29 cellular contexts compared by ENCODE assay signal in genomic region chr12:7134371-7135166, GRCh38. TPM values are rescaled to one million over a fixed set of nuclear protein-coding genes. Genes with fewer than 3 reads are reported as not detected.
DNase-seq lines count a peak whose midpoint lies in the region; ATAC-seq, FAIRE-seq and TF ChIP-seq lines count a peak whose summit lies in the region.
"Had no signal": no experiment of that assay in that cellular context is flagged by ENCODE, and none has a peak within 500 bp of the region (broad histone marks: within the 10 kb centered on the region; RNA-seq: fewer than 3 reads in every experiment).

No MANE protein-coding gene starts in this region.

- POLR2A ChIA-PET in HepG2 (lab: Yijun Ruan, JAX), result no interaction called here

- no peak overlapping the region for H3K4me3 ChIP-seq in HepG2 (replicated peaks in 1 of 3; ENCODE audit: insufficient read depth in 1 of 3, low read depth in 2 of 3, low read length in 3 of 3)
- H3K4me3 ChIP-seq in right lobe of liver, result no peak overlapping the region
- no peak overlapping the region for H3K4me3 ChIP-seq in upper lobe of right lung
- H3K4me3 ChIP-seq: GM23248, MG63 had no signal

- TF ChIP-seq RAD21 in HepG2 (CRISPR knock-in tag; IDR thresholded peaks at IDR 0.05), result no peak

- H3K4me1 ChIP-seq in HepG2 (ENCODE audit: insufficient read depth, low read length) (peaks cover 16% of the 10 kb centered on the region), right lobe of liver (peaks cover 0 to 9% (median 0%) of the 10 kb centered on the region in 4 donors), upper lobe of right lung (peaks cover 10% of the 10 kb centered on the region)

- H3K36me3 Mint-ChIP-seq in activated T-helper 1 cell treated with anti-CD3 and anti-CD28 coated beads, Interleukin-12 subunit alpha, Interleukin-12 subunit beta, Interleukin-2, Interleukin-4 antibody, amounts not matched to agents 30 ng/mL and 10 ng/mL and 1 ng/mL, durations not matched to agents 14 hours and 24 hours and 36 hours (ENCODE audit: low read depth), result peaks cover 52% of the 10 kb centered on the region
- peaks cover 45% of the 10 kb centered on the region for H3K36me3 Mint-ChIP-seq in glutamatergic neuron (ENCODE audit: unreplicated experiment)

- H2AFZ ChIP-seq in HepG2 (ENCODE audit: low read length), result no peak overlapping the region
- H2AFZ ChIP-seq: GM23248 had no signal

- no peaks in the 10 kb centered on the region for H3K9me3 Mint-ChIP-seq in activated T-helper 1 cell treated with anti-CD3 and anti-CD28 coated beads, Interleukin-12 subunit alpha, Interleukin-12 subunit beta, Interleukin-2, Interleukin-4 antibody, amounts not matched to agents 30 ng/mL and 10 ng/mL and 1 ng/mL, durations not matched to agents 14 hours and 24 hours and 36 hours
- H3K9me3 Mint-ChIP-seq in glutamatergic neuron (ENCODE audit: unreplicated experiment), result peaks cover 13% of the 10 kb centered on the region
- H3K9me3 Mint-ChIP-seq: H9, HFFc6 had no signal

- no TSS peak for BruUV-seq in HepG2 (replicated peaks; lab: Mats Ljungman, UMichigan)

- H3K27me3 ChIP-seq in HepG2 (ENCODE audit: control insufficient read depth in 1 of 2, insufficient read depth in 2 of 2, low read length in 2 of 2) (no peaks in the 10 kb centered on the region), right lobe of liver (no peaks in the 10 kb centered on the region), upper lobe of right lung (no peaks in the 10 kb centered on the region)

- no peak overlapping the region for H3K4me3 Mint-ChIP-seq in activated T-helper 1 cell treated with anti-CD3 and anti-CD28 coated beads, Interleukin-12 subunit alpha, Interleukin-12 subunit beta, Interleukin-2, Interleukin-4 antibody, amounts not matched to agents 30 ng/mL and 10 ng/mL and 1 ng/mL, durations not matched to agents 14 hours and 24 hours and 36 hours
- H3K4me3 Mint-ChIP-seq in glutamatergic neuron (ENCODE audit: unreplicated experiment), result peak overlapping the region; percentile 25
- H3K4me3 Mint-ChIP-seq: H9, HFFc6 had no signal

- ATAC-seq in HepG2 (no peak), right lobe of liver (no peak), upper lobe of right lung (peak; percentile 20), left ventricle myocardium superior (no peak)
- ATAC-seq: PC-3 had no signal

- FAIRE-seq in HepG2 (lab: Jason Lieb, UNC), result no peak
- FAIRE-seq: GM12891 had no signal

- WGBS in HepG2 (ENCODE audit: low lambda C conversion rate), result 95% methylated on average over 9 of the region's 12 CpGs
- 89% methylated on average over 3 of the region's 12 CpGs for WGBS in right lobe of liver (ENCODE audit: insufficient coverage, low coverage, low lambda C conversion rate, missing lambda C conversion rate)

- no peaks in the 10 kb centered on the region for H3K27me3 Mint-ChIP-seq in activated T-helper 1 cell treated with anti-CD3 and anti-CD28 coated beads, Interleukin-12 subunit alpha, Interleukin-12 subunit beta, Interleukin-2, Interleukin-4 antibody, amounts not matched to agents 30 ng/mL and 10 ng/mL and 1 ng/mL, durations not matched to agents 14 hours and 24 hours and 36 hours (ENCODE audit: insufficient read depth)
- H3K27me3 Mint-ChIP-seq in glutamatergic neuron (ENCODE audit: unreplicated experiment), result peaks cover 21% of the 10 kb centered on the region

- H3K79me2 ChIP-seq in HepG2 (ENCODE audit: insufficient read depth, low read length), result peaks cover 16% of the 10 kb centered on the region

- H3K9me3 ChIP-seq in HepG2 (ENCODE audit: low read length), result no peaks in the 10 kb centered on the region
- no peaks in the 10 kb centered on the region for H3K9me3 ChIP-seq in right lobe of liver
- no peaks in the 10 kb centered on the region for H3K9me3 ChIP-seq in upper lobe of right lung
- H3K9me3 ChIP-seq: Caco-2, MG63, SK-N-SH had no signal

- H3K4me1 Mint-ChIP-seq in activated T-helper 1 cell treated with anti-CD3 and anti-CD28 coated beads, Interleukin-12 subunit alpha, Interleukin-12 subunit beta, Interleukin-2, Interleukin-4 antibody, amounts not matched to agents 30 ng/mL and 10 ng/mL and 1 ng/mL, durations not matched to agents 14 hours and 24 hours and 36 hours (ENCODE audit: low read depth), result peaks cover 33% of the 10 kb centered on the region
- H3K4me1 Mint-ChIP-seq in glutamatergic neuron (ENCODE audit: low read depth, unreplicated experiment), result peaks cover 10% of the 10 kb centered on the region

- in situ Hi-C loops in HepG2 (cut with HindIII; ENCODE audit: extremely low pct_ligation_motif_present, low pct_unique_long_range_greater_than_20kb), result loop anchor here (5.0 kb wide), 1 partner anchor 53 kb away; the partner anchor contains the start of gene PEX5

- peaks cover 12% of the 10 kb centered on the region for H4K20me1 ChIP-seq in HepG2 (ENCODE audit: insufficient read depth, low read length)

- intact Hi-C loops in HepG2 (cut with micrococcal nuclease; ENCODE audit: unreplicated experiment), result no loop called here
- intact Hi-C loops in right lobe of liver (cut with DNase I), result no loop called here
- intact Hi-C loops in activated T-helper 1 cell treated with anti-CD3 and anti-CD28 coated beads, Interleukin-12 subunit alpha, Interleukin-12 subunit beta, Interleukin-2, Interleukin-4 antibody, amounts not matched to agents 30 ng/mL and 10 ng/mL and 1 ng/mL, durations not matched to agents 14 hours and 24 hours and 36 hours (cut with micrococcal nuclease), result loop anchor here (5.0 kb wide), 1 partner anchor 642 kb away; the partner anchor contains the start of genes MRPL51 and NCAPD2
- intact Hi-C loops in upper lobe of right lung (cut with DNase I), result no loop called here
- intact Hi-C loops in left ventricle myocardium superior (cut with micrococcal nuclease), result no loop called here

- CTCF ChIA-PET in HepG2 (lab: Yijun Ruan, JAX; ENCODE audit: low intra/inter-chr PET ratio, low total read pairs), result no interaction called here

- H3K9ac ChIP-seq in HepG2 (ENCODE audit: insufficient read depth, low read depth, low read length), result no peak overlapping the region
- H3K9ac ChIP-seq: GM23248, SK-N-SH had no signal

- TF ChIP-seq CTCF in HepG2 (CRISPR knock-in tag; IDR thresholded peaks at IDR 0.05), result no peak
- TF ChIP-seq CTCF in right lobe of liver (IDR thresholded peaks at IDR 0.05), result no peak
- TF ChIP-seq CTCF in glutamatergic neuron (IDR thresholded peaks at IDR 0.05; ENCODE audit: partially characterized antibody, unreplicated experiment), result no peak
- no peak for TF ChIP-seq CTCF in upper lobe of right lung (IDR thresholded peaks at IDR 0.05)

- TF ChIP-seq EP300 in HepG2 (IDR thresholded peaks at IDR 0.05; ENCODE audit: low read depth in 2 of 2, low read length in 2 of 2) (no peak), HepG2 (CRISPR knock-in tag; IDR thresholded peaks at IDR 0.05; ENCODE audit: borderline replicate concordance) (no peak)

- no peak overlapping the region for H3K4me2 ChIP-seq in HepG2 (ENCODE audit: low read depth, low read length)
- H3K4me2 ChIP-seq: SK-N-SH had no signal

- H3K27ac Mint-ChIP-seq in activated T-helper 1 cell treated with anti-CD3 and anti-CD28 coated beads, Interleukin-12 subunit alpha, Interleukin-12 subunit beta, Interleukin-2, Interleukin-4 antibody, amounts not matched to agents 30 ng/mL and 10 ng/mL and 1 ng/mL, durations not matched to agents 14 hours and 24 hours and 36 hours, result peak overlapping the region; percentile 15
- H3K27ac Mint-ChIP-seq in glutamatergic neuron (ENCODE audit: unreplicated experiment), result no peak overlapping the region
- H3K27ac Mint-ChIP-seq: HFFc6 had no signal

- TF ChIP-seq POLR2A in HepG2 (IDR thresholded peaks at IDR 0.05; ENCODE audit: insufficient read depth in 1 of 2, low read depth in 2 of 2, low read length in 2 of 2), result no peak
- TF ChIP-seq POLR2A in right lobe of liver (IDR thresholded peaks at IDR 0.05), result no peak

- H3K27ac ChIP-seq in HepG2 (ENCODE audit: extremely low read length, insufficient read depth, low read length) (no peak overlapping the region), right lobe of liver (no peak overlapping the region), upper lobe of right lung (no peak overlapping the region)
- H3K27ac ChIP-seq: GM23248 had no signal

- H3K36me3 ChIP-seq in HepG2 (replicated peaks in 1 of 2; ENCODE audit: control insufficient read depth in 1 of 2, insufficient read depth in 2 of 2, low read length in 2 of 2) (peaks cover 21 to 49% of the 10 kb centered on the region in 2 experiments; a peak in 4 of 5 replicates), right lobe of liver (peaks cover 0 to 54% (median 11%) of the 10 kb centered on the region in 4 donors), upper lobe of right lung (peaks cover 34% of the 10 kb centered on the region)
- H3K36me3 ChIP-seq: MG63 had no signal

- no peak for DNase-seq in HepG2 (ENCODE audit: low spot score)
- no peak for DNase-seq in right lobe of liver
- no peak for DNase-seq in activated T-helper 1 cell treated with anti-CD3 and anti-CD28 coated beads, Interleukin-12 subunit alpha, Interleukin-12 subunit beta, Interleukin-2, Interleukin-4 antibody, amounts not matched to agents 30 ng/mL and 10 ng/mL and 1 ng/mL, durations not matched to agents 14 hours and 24 hours and 36 hours (ENCODE audit: low spot score)
- DNase-seq in glutamatergic neuron, result no peak
- no peak for DNase-seq in upper lobe of right lung
- DNase-seq in anterior cingulate cortex (lab: John Stamatoyannopoulos, UW), result no peak
- DNase-seq in mesenteric fat pad (ENCODE audit: low spot score), result no peak
- DNase-seq in left ventricle myocardium superior, result no peak
- DNase-seq: 8988T, ACHN, Caco-2, GDM1, GM23248, H9, HFFc6, KG1, MG63, NCI-H1105 treated with DMSO at 0.1 percent for 48 hours, NCI-H146, NCI-H1930, NCI-H2107, NCI-H446, NCI-H524 treated with DMSO at 0.1 percent for 48 hours, NCI-H774, PC-3, SK-N-SH had no signal

RNA-seq across cellular contexts. Expression of gene CLSTN3, which starts 4.4 kb away (rescaled TPM):
- total RNA-seq in HepG2 (2016; rRNA removed; fragmentation: Illumina TruSeq; extraction: Trizol) (10.8 and 26.2 TPM in 2 replicates), right lobe of liver (10 to 100 TPM; 38.9 to 55.2 (median 43.1) TPM), glutamatergic neuron (ENCODE audit: unreplicated experiment) (113 TPM), upper lobe of right lung (48.2 TPM), mesenteric fat pad (15.4 TPM), left ventricle myocardium superior (6.4 TPM)
- 2.9 and 3.7 TPM in 2 replicates for total RNA-seq in HepG2 (2016; cell fraction: cytosol; rRNA removed; fragmentation: Illumina TruSeq; extraction: Trizol; ENCODE audit: low read depth)
- 10.0 and 27.0 TPM in 2 replicates for total RNA-seq in HepG2 (2016; cell fraction: insoluble cytoplasmic fraction; rRNA removed; fragmentation: Illumina TruSeq; extraction: Trizol)
- 5.3 TPM in 2 replicates for total RNA-seq in HepG2 (2016; cell fraction: membrane; rRNA removed; fragmentation: Illumina TruSeq; extraction: Trizol)
- total RNA-seq in HepG2 (2016; cell fraction: nucleus; rRNA removed; fragmentation: Illumina TruSeq; extraction: Trizol), result 35.4 and 43.8 TPM in 2 replicates
- polyA plus RNA-seq in HepG2 (2011; rRNA removed), result 94.1 and 118 TPM in 2 replicates
- polyA plus RNA-seq in HepG2 (2011; cell fraction: cytosol; rRNA removed), result 79.5 and 81.3 TPM in 2 replicates
- 155 and 157 TPM in 2 replicates for polyA plus RNA-seq in HepG2 (2011; cell fraction: nucleus; rRNA removed)
- 61.8 and 69.9 TPM in 2 replicates for polyA plus RNA-seq in HepG2 (2012)
- 1.3 and 2.0 TPM in 2 replicates for polyA plus RNA-seq in HepG2 (2016; cell fraction: cytosol; fragmentation: Illumina TruSeq; extraction: Trizol; ENCODE audit: low read depth)
- 9.0 and 11.0 TPM in 2 replicates for polyA plus RNA-seq in HepG2 (2016; cell fraction: insoluble cytoplasmic fraction; fragmentation: Illumina TruSeq; extraction: Trizol; ENCODE audit: low read depth)
- 3.0 and 3.4 TPM in 2 replicates for polyA plus RNA-seq in HepG2 (2016; cell fraction: membrane; fragmentation: Illumina TruSeq; extraction: Trizol; ENCODE audit: low read depth)
- 67.7 and 79.8 TPM in 2 replicates for polyA plus RNA-seq in HepG2 (2016; cell fraction: nucleus; fragmentation: Illumina TruSeq; extraction: Trizol; ENCODE audit: insufficient read depth, low read depth)
- polyA minus RNA-seq in HepG2 (2011; rRNA and poly(A)+ RNA removed; ENCODE audit: low replicate concordance), result 46.9 and 191 TPM in 2 replicates
- 49.9 and 80.8 TPM in 2 replicates for polyA minus RNA-seq in HepG2 (2011; cell fraction: cytosol; rRNA and poly(A)+ RNA removed)
- 47.9 and 63.4 TPM in 2 replicates for polyA minus RNA-seq in HepG2 (2011; cell fraction: nucleus; rRNA and poly(A)+ RNA removed)
- 48.5 and 50.8 TPM in 2 replicates for total RNA-seq in activated T-helper 1 cell treated with anti-CD3 and anti-CD28 coated beads, Interleukin-12 subunit alpha, Interleukin-12 subunit beta, Interleukin-2, Interleukin-4 antibody, amounts not matched to agents 30 ng/mL and 10 ng/mL and 1 ng/mL, durations not matched to agents 14 hours and 24 hours and 36 hours

RNA-seq across cellular contexts. Expression of gene RBP5, which starts 5.9 kb away (rescaled TPM):
- total RNA-seq in HepG2 (2016; rRNA removed; fragmentation: Illumina TruSeq; extraction: Trizol) (19.8 and 21.4 TPM in 2 replicates), right lobe of liver (100 to 1,000 TPM in 3 of 6 experiments, 10 to 100 TPM in 3; 44.1 to 239 (median 98.2) TPM), glutamatergic neuron (ENCODE audit: unreplicated experiment) (1.2 TPM), upper lobe of right lung (7.1 TPM), mesenteric fat pad (1.1 TPM), left ventricle myocardium superior (0.89 TPM)
- 9.8 and 10.8 TPM in 2 replicates for total RNA-seq in HepG2 (2016; cell fraction: cytosol; rRNA removed; fragmentation: Illumina TruSeq; extraction: Trizol; ENCODE audit: low read depth)
- total RNA-seq in HepG2 (2016; cell fraction: insoluble cytoplasmic fraction; rRNA removed; fragmentation: Illumina TruSeq; extraction: Trizol), result 19.4 and 22.0 TPM in 2 replicates
- total RNA-seq in HepG2 (2016; cell fraction: membrane; rRNA removed; fragmentation: Illumina TruSeq; extraction: Trizol), result 10.5 and 10.7 TPM in 2 replicates
- 10.1 and 12.6 TPM in 2 replicates for total RNA-seq in HepG2 (2016; cell fraction: nucleus; rRNA removed; fragmentation: Illumina TruSeq; extraction: Trizol)
- 13.8 and 17.5 TPM in 2 replicates for polyA plus RNA-seq in HepG2 (2011; rRNA removed)
- polyA plus RNA-seq in HepG2 (2011; cell fraction: cytosol; rRNA removed), result 11.8 and 12.1 TPM in 2 replicates
- polyA plus RNA-seq in HepG2 (2011; cell fraction: nucleus; rRNA removed), result 32.8 and 44.7 TPM in 2 replicates
- polyA plus RNA-seq in HepG2 (2012), result 13.0 and 19.0 TPM in 2 replicates
- 11.0 and 15.5 TPM in 2 replicates for polyA plus RNA-seq in HepG2 (2016; cell fraction: cytosol; fragmentation: Illumina TruSeq; extraction: Trizol; ENCODE audit: low read depth)
- polyA plus RNA-seq in HepG2 (2016; cell fraction: insoluble cytoplasmic fraction; fragmentation: Illumina TruSeq; extraction: Trizol; ENCODE audit: low read depth), result 28.5 and 29.8 TPM in 2 replicates
- polyA plus RNA-seq in HepG2 (2016; cell fraction: membrane; fragmentation: Illumina TruSeq; extraction: Trizol; ENCODE audit: low read depth), result 9.1 and 12.4 TPM in 2 replicates
- 23.8 and 24.2 TPM in 2 replicates for polyA plus RNA-seq in HepG2 (2016; cell fraction: nucleus; fragmentation: Illumina TruSeq; extraction: Trizol; ENCODE audit: insufficient read depth, low read depth)
- 17.1 TPM in 1 of 2 replicates, not detected in the other for polyA minus RNA-seq in HepG2 (2011; rRNA and poly(A)+ RNA removed; ENCODE audit: low replicate concordance)
- 5.3 and 5.5 TPM in 2 replicates for polyA minus RNA-seq in HepG2 (2011; cell fraction: cytosol; rRNA and poly(A)+ RNA removed)
- polyA minus RNA-seq in HepG2 (2011; cell fraction: nucleus; rRNA and poly(A)+ RNA removed), result 12.1 and 20.4 TPM in 2 replicates
- total RNA-seq in activated T-helper 1 cell treated with anti-CD3 and anti-CD28 coated beads, Interleukin-12 subunit alpha, Interleukin-12 subunit beta, Interleukin-2, Interleukin-4 antibody, amounts not matched to agents 30 ng/mL and 10 ng/mL and 1 ng/mL, durations not matched to agents 14 hours and 24 hours and 36 hours, result 0.51 TPM in 1 of 2 replicates, not detected in the other
- total RNA-seq: GM23248, HFFc6, HT1080, PC-3 had no signal
- polyA plus RNA-seq: BJ had no signal

RNA-seq across cellular contexts. Expression of gene C1RL, which starts 25.6 kb away (rescaled TPM):
- total RNA-seq in HepG2 (2016; rRNA removed; fragmentation: Illumina TruSeq; extraction: Trizol) (14.2 and 28.9 TPM in 2 replicates), right lobe of liver (100 to 1,000 TPM; 202 to 236 (median 216) TPM), glutamatergic neuron (ENCODE audit: unreplicated experiment) (12.8 TPM), upper lobe of right lung (91.6 TPM), mesenteric fat pad (68.8 TPM), left ventricle myocardium superior (10.9 TPM)
- 4.9 and 5.6 TPM in 2 replicates for total RNA-seq in HepG2 (2016; cell fraction: cytosol; rRNA removed; fragmentation: Illumina TruSeq; extraction: Trizol; ENCODE audit: low read depth)
- 14.6 and 24.7 TPM in 2 replicates for total RNA-seq in HepG2 (2016; cell fraction: insoluble cytoplasmic fraction; rRNA removed; fragmentation: Illumina TruSeq; extraction: Trizol)
- total RNA-seq in HepG2 (2016; cell fraction: membrane; rRNA removed; fragmentation: Illumina TruSeq; extraction: Trizol), result 9.1 and 10.3 TPM in 2 replicates
- total RNA-seq in HepG2 (2016; cell fraction: nucleus; rRNA removed; fragmentation: Illumina TruSeq; extraction: Trizol), result 30.9 and 42.1 TPM in 2 replicates
- polyA plus RNA-seq in HepG2 (2011; rRNA removed), result 53.1 and 73.4 TPM in 2 replicates
- 32.8 and 36.0 TPM in 2 replicates for polyA plus RNA-seq in HepG2 (2011; cell fraction: cytosol; rRNA removed)
- polyA plus RNA-seq in HepG2 (2011; cell fraction: nucleus; rRNA removed), result 60.3 and 87.6 TPM in 2 replicates
- 22.3 and 28.7 TPM in 2 replicates for polyA plus RNA-seq in HepG2 (2012)
- polyA plus RNA-seq in HepG2 (2016; cell fraction: cytosol; fragmentation: Illumina TruSeq; extraction: Trizol; ENCODE audit: low read depth), result 3.0 and 3.5 TPM in 2 replicates
- 14.0 and 14.1 TPM in 2 replicates for polyA plus RNA-seq in HepG2 (2016; cell fraction: insoluble cytoplasmic fraction; fragmentation: Illumina TruSeq; extraction: Trizol; ENCODE audit: low read depth)
- polyA plus RNA-seq in HepG2 (2016; cell fraction: membrane; fragmentation: Illumina TruSeq; extraction: Trizol; ENCODE audit: low read depth), result 5.6 and 7.3 TPM in 2 replicates
- 51.4 and 56.2 TPM in 2 replicates for polyA plus RNA-seq in HepG2 (2016; cell fraction: nucleus; fragmentation: Illumina TruSeq; extraction: Trizol; ENCODE audit: insufficient read depth, low read depth)
- 41.3 and 114 TPM in 2 replicates for polyA minus RNA-seq in HepG2 (2011; rRNA and poly(A)+ RNA removed; ENCODE audit: low replicate concordance)
- polyA minus RNA-seq in HepG2 (2011; cell fraction: cytosol; rRNA and poly(A)+ RNA removed), result 30.1 and 38.2 TPM in 2 replicates
- 34.5 and 39.2 TPM in 2 replicates for polyA minus RNA-seq in HepG2 (2011; cell fraction: nucleus; rRNA and poly(A)+ RNA removed)
- 21.5 and 21.8 TPM in 2 replicates for total RNA-seq in activated T-helper 1 cell treated with anti-CD3 and anti-CD28 coated beads, Interleukin-12 subunit alpha, Interleukin-12 subunit beta, Interleukin-2, Interleukin-4 antibody, amounts not matched to agents 30 ng/mL and 10 ng/mL and 1 ng/mL, durations not matched to agents 14 hours and 24 hours and 36 hours

RNA-seq across cellular contexts. Expression of gene C1R, which starts 42.3 kb away (rescaled TPM):
- 1.7 and 3.5 TPM in 2 replicates for total RNA-seq in HepG2 (2016; rRNA removed; fragmentation: Illumina TruSeq; extraction: Trizol)
- total RNA-seq in HepG2 (2016; cell fraction: cytosol; rRNA removed; fragmentation: Illumina TruSeq; extraction: Trizol; ENCODE audit: low read depth), result 0.44 and 0.61 TPM in 2 replicates
- 2.6 and 4.1 TPM in 2 replicates for total RNA-seq in HepG2 (2016; cell fraction: insoluble cytoplasmic fraction; rRNA removed; fragmentation: Illumina TruSeq; extraction: Trizol)
- total RNA-seq in HepG2 (2016; cell fraction: membrane; rRNA removed; fragmentation: Illumina TruSeq; extraction: Trizol), result 0.93 and 1.4 TPM in 2 replicates
- total RNA-seq in HepG2 (2016; cell fraction: nucleus; rRNA removed; fragmentation: Illumina TruSeq; extraction: Trizol), result 3.8 and 4.3 TPM in 2 replicates
- 6.5 and 11.2 TPM in 2 replicates for polyA plus RNA-seq in HepG2 (2011; rRNA removed)
- 6.2 and 6.5 TPM in 2 replicates for polyA plus RNA-seq in HepG2 (2011; cell fraction: cytosol; rRNA removed)
- 6.1 and 8.4 TPM in 2 replicates for polyA plus RNA-seq in HepG2 (2011; cell fraction: nucleus; rRNA removed)
- polyA plus RNA-seq in HepG2 (2012), result 1.2 and 1.9 TPM in 2 replicates
- polyA plus RNA-seq in HepG2 (2016; cell fraction: cytosol; fragmentation: Illumina TruSeq; extraction: Trizol; ENCODE audit: low read depth), result 0.42 and 0.57 TPM in 2 replicates
- 1.6 and 2.2 TPM in 2 replicates for polyA plus RNA-seq in HepG2 (2016; cell fraction: insoluble cytoplasmic fraction; fragmentation: Illumina TruSeq; extraction: Trizol; ENCODE audit: low read depth)
- polyA plus RNA-seq in HepG2 (2016; cell fraction: membrane; fragmentation: Illumina TruSeq; extraction: Trizol; ENCODE audit: low read depth), result 1.2 and 1.3 TPM in 2 replicates
- polyA plus RNA-seq in HepG2 (2016; cell fraction: nucleus; fragmentation: Illumina TruSeq; extraction: Trizol; ENCODE audit: insufficient read depth, low read depth), result 6.5 and 7.1 TPM in 2 replicates
- polyA minus RNA-seq in HepG2 (2011; rRNA and poly(A)+ RNA removed; ENCODE audit: low replicate concordance), result 3.3 and 5.9 TPM in 2 replicates
- 0.70 and 1.3 TPM in 2 replicates for polyA minus RNA-seq in HepG2 (2011; cell fraction: cytosol; rRNA and poly(A)+ RNA removed)
- polyA minus RNA-seq in HepG2 (2011; cell fraction: nucleus; rRNA and poly(A)+ RNA removed), result 1.7 and 2.7 TPM in 2 replicates
- total RNA-seq in right lobe of liver, result 1,000 to 10,000 TPM; 1,157 to 2,557 (median 1,950) TPM
- total RNA-seq in activated T-helper 1 cell treated with anti-CD3 and anti-CD28 coated beads, Interleukin-12 subunit alpha, Interleukin-12 subunit beta, Interleukin-2, Interleukin-4 antibody, amounts not matched to agents 30 ng/mL and 10 ng/mL and 1 ng/mL, durations not matched to agents 14 hours and 24 hours and 36 hours, result 1.7 and 2.0 TPM in 2 replicates
- total RNA-seq in glutamatergic neuron (ENCODE audit: unreplicated experiment), result 1.0 TPM
- 367 TPM for total RNA-seq in upper lobe of right lung
- total RNA-seq in mesenteric fat pad, result 789 TPM
- 142 TPM for total RNA-seq in left ventricle myocardium superior

RNA-seq across cellular contexts. Expression of gene PEX5, which starts 54.9 kb away (rescaled TPM):
- total RNA-seq in HepG2 (2016; rRNA removed; fragmentation: Illumina TruSeq; extraction: Trizol) (29.0 and 35.2 TPM in 2 replicates), right lobe of liver (10 to 100 TPM; 28.7 to 43.9 (median 36.2) TPM), glutamatergic neuron (ENCODE audit: unreplicated experiment) (71.0 TPM), upper lobe of right lung (46.7 TPM), mesenteric fat pad (56.5 TPM), left ventricle myocardium superior (37.1 TPM)
- 25.2 and 29.3 TPM in 2 replicates for total RNA-seq in HepG2 (2016; cell fraction: cytosol; rRNA removed; fragmentation: Illumina TruSeq; extraction: Trizol; ENCODE audit: low read depth)
- total RNA-seq in HepG2 (2016; cell fraction: insoluble cytoplasmic fraction; rRNA removed; fragmentation: Illumina TruSeq; extraction: Trizol), result 29.8 and 33.2 TPM in 2 replicates
- 26.2 and 26.3 TPM in 2 replicates for total RNA-seq in HepG2 (2016; cell fraction: membrane; rRNA removed; fragmentation: Illumina TruSeq; extraction: Trizol)
- total RNA-seq in HepG2 (2016; cell fraction: nucleus; rRNA removed; fragmentation: Illumina TruSeq; extraction: Trizol), result 19.6 and 20.8 TPM in 2 replicates
- 16.4 and 17.4 TPM in 2 replicates for polyA plus RNA-seq in HepG2 (2011; rRNA removed)
- 15.0 and 16.0 TPM in 2 replicates for polyA plus RNA-seq in HepG2 (2011; cell fraction: cytosol; rRNA removed)
- 23.2 and 24.1 TPM in 2 replicates for polyA plus RNA-seq in HepG2 (2011; cell fraction: nucleus; rRNA removed)
- 22.6 and 23.6 TPM in 2 replicates for polyA plus RNA-seq in HepG2 (2012)
- polyA plus RNA-seq in HepG2 (2016; cell fraction: cytosol; fragmentation: Illumina TruSeq; extraction: Trizol; ENCODE audit: low read depth), result 5.1 and 5.5 TPM in 2 replicates
- polyA plus RNA-seq in HepG2 (2016; cell fraction: insoluble cytoplasmic fraction; fragmentation: Illumina TruSeq; extraction: Trizol; ENCODE audit: low read depth), result 26.7 and 30.1 TPM in 2 replicates
- 12.7 and 15.4 TPM in 2 replicates for polyA plus RNA-seq in HepG2 (2016; cell fraction: membrane; fragmentation: Illumina TruSeq; extraction: Trizol; ENCODE audit: low read depth)
- 26.8 and 27.9 TPM in 2 replicates for polyA plus RNA-seq in HepG2 (2016; cell fraction: nucleus; fragmentation: Illumina TruSeq; extraction: Trizol; ENCODE audit: insufficient read depth, low read depth)
- polyA minus RNA-seq in HepG2 (2011; rRNA and poly(A)+ RNA removed; ENCODE audit: low replicate concordance), result 23.0 and 24.3 TPM in 2 replicates
- 11.6 and 15.5 TPM in 2 replicates for polyA minus RNA-seq in HepG2 (2011; cell fraction: cytosol; rRNA and poly(A)+ RNA removed)
- polyA minus RNA-seq in HepG2 (2011; cell fraction: nucleus; rRNA and poly(A)+ RNA removed), result 11.2 and 15.5 TPM in 2 replicates
- 39.9 and 42.4 TPM in 2 replicates for total RNA-seq in activated T-helper 1 cell treated with anti-CD3 and anti-CD28 coated beads, Interleukin-12 subunit alpha, Interleukin-12 subunit beta, Interleukin-2, Interleukin-4 antibody, amounts not matched to agents 30 ng/mL and 10 ng/mL and 1 ng/mL, durations not matched to agents 14 hours and 24 hours and 36 hours
